Comparison of ENCODE assay signal across 11 cellular contexts in the genomic region with DNA sequence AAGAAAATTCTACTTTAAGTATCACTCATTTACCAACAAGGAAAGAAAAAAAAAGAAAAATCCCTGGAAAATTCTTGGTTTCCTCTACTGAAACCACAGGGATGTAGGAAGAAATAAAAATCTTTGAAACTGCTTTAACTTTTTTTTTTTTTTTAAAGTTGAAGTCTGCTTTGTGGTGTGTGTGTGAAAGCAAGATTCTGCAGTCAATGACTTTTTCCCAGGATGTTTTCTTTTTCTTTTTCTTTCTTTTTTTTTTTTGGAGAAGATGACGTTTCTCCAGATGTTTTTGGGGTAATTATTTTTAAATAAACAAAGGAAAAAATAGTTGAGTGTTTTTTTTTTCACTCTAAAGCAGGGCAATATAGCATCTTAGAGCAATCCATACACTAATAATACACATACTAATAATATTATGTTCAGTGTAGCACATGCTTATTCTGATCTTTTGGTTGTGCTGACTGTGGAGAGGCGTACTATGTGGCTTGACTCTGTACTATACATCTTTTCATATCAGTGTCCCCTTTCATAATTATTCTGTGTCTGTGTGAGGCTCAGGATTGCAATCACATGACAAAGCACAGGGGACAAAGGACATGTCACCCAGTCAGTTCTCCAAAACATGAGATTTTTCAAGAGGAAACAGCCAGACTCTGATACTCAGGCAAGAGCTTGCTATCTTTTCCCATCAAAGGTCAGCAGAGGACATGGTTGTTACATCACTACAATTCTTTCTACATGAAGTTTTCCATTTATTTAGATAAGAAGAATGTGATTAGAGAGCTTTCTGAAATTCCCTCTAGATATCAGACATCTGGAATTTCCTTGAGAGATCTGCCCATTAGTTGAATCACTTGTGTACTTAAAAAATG.
DNase-seq lines count a peak whose midpoint lies in the region; ATAC-seq, FAIRE-seq and TF ChIP-seq lines count a peak whose summit lies in the region.
"Had no signal": no experiment of that assay in that cellular context is flagged by ENCODE, and none has a peak within 500 bp of the region (broad histone marks: within the 10 kb centered on the region; RNA-seq: fewer than 3 reads in every experiment).

No MANE protein-coding gene starts in this region.

- no peak for ATAC-seq in GM21717 (IDR thresholded peaks at IDR 0.05; ENCODE audit: unreplicated experiment)
- ATAC-seq in GM21786 (IDR thresholded peaks at IDR 0.05; ENCODE audit: unreplicated experiment), result no peak

- no peaks in the 10 kb centered on the region for H3K9me3 ChIP-seq in hepatocyte (ENCODE audit: low read depth)
- H3K9me3 ChIP-seq in small intestine (ENCODE audit: control insufficient read depth, low read depth), result no peaks in the 10 kb centered on the region

- H3K4me3 ChIP-seq in brain microvascular endothelial cell (ENCODE audit: low read depth, low read length) (no peak overlapping the region), hepatocyte (no peak overlapping the region), small intestine (ENCODE audit: low read depth in 1 of 2, low read length in 2 of 2) (no peak overlapping the region)

- H3K36me3 ChIP-seq in brain microvascular endothelial cell (replicated peaks), result peaks cover 3% of the 10 kb centered on the region
- peaks cover 6% of the 10 kb centered on the region for H3K36me3 ChIP-seq in hepatocyte (replicated peaks; ENCODE audit: insufficient read depth, low read depth)
- H3K36me3 ChIP-seq in small intestine (ENCODE audit: control insufficient read depth in 2 of 2, insufficient read depth in 2 of 2, low read length in 2 of 2), result peaks cover 0 to 9% of the 10 kb centered on the region in 2 donors

- no peaks in the 10 kb centered on the region for H3K9me2 ChIP-seq in hepatocyte (replicated peaks; ENCODE audit: insufficient read depth)

- no peak overlapping the region for H2AFZ ChIP-seq in hepatocyte

- no peaks in the 10 kb centered on the region for H3K4me1 ChIP-seq in hepatocyte (ENCODE audit: insufficient read depth)
- H3K4me1 ChIP-seq in small intestine (ENCODE audit: control insufficient read depth in 2 of 2, insufficient read depth in 1 of 2, low read depth in 1 of 2, low read length in 1 of 2), result peaks cover 0 to 2% of the 10 kb centered on the region in 2 donors

- in situ Hi-C loops in brain microvascular endothelial cell (cut with HindIII; ENCODE audit: low pct_ligation_motif_present, low sequenced_read_pairs), result no loop called here
- in situ Hi-C loops in G401 (cut with HindIII; ENCODE audit: low sequenced_read_pairs), result no loop called here

- H3K79me2 ChIP-seq in hepatocyte, result no peaks in the 10 kb centered on the region

- 81% methylated on average over 2 of the region's 2 CpGs for WGBS in hepatocyte (ENCODE audit: low lambda C conversion rate, missing lambda C conversion rate)
- WGBS in small intestine, 3 donors, result 65 to 71% (median 67%) methylated on average over 2 of the region's 2 CpGs

- DNase-seq in GF-D8 (lab: John Stamatoyannopoulos, UW), result peak; percentile 20
- peak; percentile 87 for DNase-seq in brain microvascular endothelial cell
- DNase-seq in hepatocyte (ENCODE audit: low spot score), result peak; percentile 32
- peak; percentile 31 for DNase-seq in small intestine
- no peak for DNase-seq in G401 (ENCODE audit: low spot score)
- DNase-seq in NK-92 treated with Interleukin-12 subunit alpha and Interleukin-12 subunit beta, amount 100 ng/mL, for 24 hours (lab: John Stamatoyannopoulos, UW), result no peak
- DNase-seq: activated gamma-delta T cell treated with Interleukin-2 at 50 U/mL for 16 hours, COR-L47, substantia nigra had no signal

- no peak for FAIRE-seq in small intestine (lab: Jason Lieb, UNC)

- H3K27ac ChIP-seq in brain microvascular endothelial cell (peak overlapping the region; percentile 92), hepatocyte (peak overlapping the region; percentile 30), small intestine (ENCODE audit: low read depth in 1 of 2, low read length in 1 of 2) (peak overlapping the region; percentile 55 to 81)

- TF ChIP-seq CTCF in brain microvascular endothelial cell (IDR thresholded peaks at IDR 0.05; ENCODE audit: low read depth, low read length, missing control alignments), result no peak
- no peak for TF ChIP-seq CTCF in hepatocyte (IDR thresholded peaks at IDR 0.05; ENCODE audit: poor library complexity)

- no peaks in the 10 kb centered on the region for H4K20me1 ChIP-seq in hepatocyte (ENCODE audit: insufficient read depth, poor library complexity, severe bottlenecking)

- H3K27me3 ChIP-seq in brain microvascular endothelial cell (replicated peaks) (no peaks in the 10 kb centered on the region), hepatocyte (no peaks in the 10 kb centered on the region), small intestine (ENCODE audit: control insufficient read depth in 2 of 2, insufficient read depth in 2 of 2, low read length in 2 of 2) (no peaks in the 10 kb centered on the region)

- no peak overlapping the region for H3K4me2 ChIP-seq in hepatocyte

Comparison
In these comparisons a context has a peak if more than half of its experiments do, and no peak if none do; other contexts are left out.
1. DNase-seq: peak in GF-D8 (single experiment), brain microvascular endothelial cell (single experiment), hepatocyte (single experiment) and small intestine (single experiment); none in G401 (single experiment) and NK-92 treated with Interleukin-12 subunit alpha and Interleukin-12 subunit beta, amount 100 ng/mL, for 24 hours (single experiment).
2. H3K27ac ChIP-seq: peak in every context shown above with its lines; median percentile 92 in brain microvascular endothelial cell; 68 in small intestine; 30 in hepatocyte.